35 cellular contexts compared by ENCODE assay signal in genomic region chrX:8018916-8019315, GRCh38.
"Had no signal": no experiment of that assay in that cellular context is flagged by ENCODE, and none has a peak within 500 bp of the region (broad histone marks: within the 10 kb centered on the region; RNA-seq: fewer than 3 reads in every experiment).

No MANE protein-coding gene starts in this region.

- DNase-seq: Karpas-422, Kasumi-1, MG63, MM.1S, MV-4-11, NCI-H1048, NCI-H1092, NCI-H1092 treated with DMSO at 0.1 percent for 48 hours, NCI-H1105 treated with DMSO at 0.1 percent for 48 hours, NCI-H1417, NCI-H1417 treated with DMSO at 0.1 percent for 48 hours, NCI-H1436, NCI-H1436 treated with DMSO at 0.1 percent for 48 hours, NCI-H146, NCI-H1694, NCI-H1694 treated with DMSO at 0.1 percent for 48 hours, NCI-H187, NCI-H187 treated with DMSO at 0.1 percent for 48 hours, NCI-H1930, NCI-H2029, NCI-H2029 treated with DMSO at 0.1 percent for 48 hours, NCI-H2081, NCI-H2081 treated with DMSO at 0.1 percent for 48 hours, NCI-H2107, NCI-H2171, NCI-H2171 treated with DMSO at 0.1 percent for 48 hours, NCI-H2227 treated with DMSO at 0.1 percent for 48 hours, NCI-H226, NCI-H345, NCI-H446, NCI-H446 treated with DMSO at 0.1 percent for 48 hours, NCI-H510A, NCI-H510A treated with DMSO at 0.1 percent for 48 hours, NCI-H524 had no signal

- H3K27me3 ChIP-seq: MG63 had no signal

- H3K9me3 ChIP-seq: MG63 had no signal

- H3K4me3 ChIP-seq: MG63 had no signal

- H3K27ac ChIP-seq: KMS-11 had no signal

- H3K36me3 ChIP-seq: MG63 had no signal
